In genomic region chr15:56967336-56967735, GRCh38 we compare ENCODE assay signal across 2 cellular contexts.
TF ChIP-seq lines count a peak whose summit lies in the region.

No MANE protein-coding gene starts in this region.

TF ChIP-seq in A549, 52 proteins besides CTCF, POLR2A, EP300 and RAD21:
- no peak for TF ChIP-seq CBX2 (IDR thresholded peaks at IDR 0.05; ENCODE audit: borderline replicate concordance, low read depth)
- no peak for TF ChIP-seq JUNB (IDR thresholded peaks at IDR 0.05)
- TF ChIP-seq ELK1 (IDR thresholded peaks at IDR 0.05; ENCODE audit: low read depth, low read length), result no peak
- TF ChIP-seq EHF (CRISPR knock-in tag; IDR thresholded peaks at IDR 0.05), result no peak
- peak; percentile 31 for TF ChIP-seq MAFK (IDR thresholded peaks at IDR 0.05; ENCODE audit: partially characterized antibody)

TF ChIP-seq in K562, 482 proteins besides CTCF, POLR2A, EP300 and RAD21:
- TF ChIP-seq ZNF780A (CRISPR knock-in tag; IDR thresholded peaks at IDR 0.05), result no peak
- peak; percentile 35; the same call in 1 of the 2 replicates for TF ChIP-seq ZNF316 (IDR thresholded peaks at IDR 0.05)
